In the genomic region with DNA sequence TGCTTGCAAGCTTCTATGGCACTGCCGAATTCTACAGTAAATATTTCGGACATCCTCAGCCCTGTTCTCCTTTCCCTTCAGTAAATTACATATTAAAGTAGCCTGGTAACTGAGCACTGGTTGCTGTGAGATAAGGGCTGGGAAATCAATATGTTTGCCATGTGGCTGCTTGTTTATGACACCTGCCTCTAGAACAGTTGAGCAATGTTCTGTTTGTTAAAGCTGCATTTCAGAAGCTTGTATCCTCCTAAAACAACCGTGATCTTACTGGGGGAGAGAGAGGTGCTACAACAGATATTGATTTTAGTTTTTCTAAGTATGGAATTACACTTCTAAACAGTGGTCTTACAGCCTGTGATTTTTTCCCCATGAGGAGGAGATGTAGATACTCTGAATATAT, we compare ENCODE assay signal across 12 cellular contexts. TPM values are rescaled to one million over a fixed set of nuclear protein-coding genes. Genes with fewer than 3 reads are reported as not detected.
DNase-seq lines count a peak whose midpoint lies in the region; ATAC-seq and TF ChIP-seq lines count a peak whose summit lies in the region.
"Had no signal": no experiment of that assay in that cellular context is flagged by ENCODE, and none has a peak within 500 bp of the region (broad histone marks: within the 10 kb centered on the region; RNA-seq: fewer than 3 reads in every experiment).

No MANE protein-coding gene starts in this region.

- no peaks in the 10 kb centered on the region for H3K9me3 ChIP-seq in mucosa of descending colon

- TF ChIP-seq CTCF in mucosa of descending colon (IDR thresholded peaks at IDR 0.05): no peak

- intact Hi-C loops in mucosa of descending colon (cut with DNase I, micrococcal nuclease): no loop called here

- no peaks in the 10 kb centered on the region for H3K36me3 ChIP-seq in mucosa of descending colon (ENCODE audit: low read depth)

- peaks cover 4% of the 10 kb centered on the region for H3K4me1 ChIP-seq in mucosa of descending colon (ENCODE audit: low read depth)

- peak; percentile 91 for ATAC-seq in mucosa of descending colon
- no peak for ATAC-seq in HG03139 (IDR thresholded peaks at IDR 0.05; ENCODE audit: unreplicated experiment)
- ATAC-seq in GM21367 (IDR thresholded peaks at IDR 0.05; ENCODE audit: unreplicated experiment): no peak
- ATAC-seq: HCT116 had no signal

- DNase-seq in COLO668 (lab: John Stamatoyannopoulos, UW; ENCODE audit: unreplicated experiment) (peak; percentile 54), NCI-H1105 (lab: John Stamatoyannopoulos, UW) (peak; percentile 21), OCI-M1 (lab: John Stamatoyannopoulos, UW) (peak; percentile 93), mucosa of descending colon (no peak)
- no peak for DNase-seq in stimulated activated CD4-positive, alpha-beta T cell treated with anti-CD3 and anti-CD28 coated beads, Interleukin-4, amount 100 ng/mL, for 1 hour
- DNase-seq in activated CD4-positive, alpha-beta T cell treated with anti-CD3 and anti-CD28 coated beads, Interleukin-2, amount 50 U/mL, for 1 hour: no peak
- DNase-seq: activated CD4-positive, alpha-beta T cell treated with anti-CD3 and anti-CD28 coated beads, Interleukin-2, amount 10 ng/mL, durations not matched to agents 24 days and 14 days; DND-41; NCI-H524 had no signal

- H3K4me3 ChIP-seq in mucosa of descending colon: no peak overlapping the region

RNA-seq across cellular contexts. Expression of a gene that starts 39.4 kb away (rescaled TPM):
- total RNA-seq in mucosa of descending colon: 10 to 100 TPM in 2 of 3 donors, 1 to 10 TPM in 1; 4.9 to 82.1 (median 48.8) TPM

Comparison
In these comparisons a context has a peak if more than half of its experiments do, and no peak if none do; other contexts are left out.
1. DNase-seq: peak in COLO668 (single experiment), NCI-H1105 (single experiment) and OCI-M1 (single experiment); none in mucosa of descending colon (0 of 3), stimulated activated CD4-positive, alpha-beta T cell treated with anti-CD3 and anti-CD28 coated beads, Interleukin-4, amount 100 ng/mL, for 1 hour (single experiment) and activated CD4-positive, alpha-beta T cell treated with anti-CD3 and anti-CD28 coated beads, Interleukin-2, amount 50 U/mL, for 1 hour (single experiment).